ENCODE assay signal across 8 cellular contexts in genomic region chr6:12957321-12958051, GRCh38.
DNase-seq lines count a peak whose midpoint lies in the region; TF ChIP-seq lines count a peak whose summit lies in the region.

No MANE protein-coding gene starts in this region.

- peaks cover 79% of the 10 kb centered on the region for H3K27me3 ChIP-seq in HUES48 (ENCODE audit: control insufficient read depth, insufficient read depth, low read length)
- no peaks in the 10 kb centered on the region for H3K27me3 ChIP-seq in kidney epithelial cell (ENCODE audit: control insufficient read depth, insufficient read depth, low read length)

- H3K36me3 ChIP-seq in HUES48 (ENCODE audit: control insufficient read depth, insufficient read depth, low read length), result no peaks in the 10 kb centered on the region
- no peaks in the 10 kb centered on the region for H3K36me3 ChIP-seq in kidney epithelial cell (ENCODE audit: control insufficient read depth, insufficient read depth, low read length)

- H3K4me3 ChIP-seq in HUES48 (ENCODE audit: low read depth, low read length) (peak overlapping the region; percentile 59), coronary artery (peak overlapping the region; percentile 89), kidney epithelial cell (ENCODE audit: low read depth, low read length) (peak overlapping the region; percentile 62), skin epidermis (peak overlapping the region; percentile 41 to 67 (median 55))

- peaks cover 32% of the 10 kb centered on the region for H3K4me1 ChIP-seq in HUES48 (ENCODE audit: control insufficient read depth, insufficient read depth, low read length)

- peak in 13 of 14 donors; percentile 18 to 81 (median 64) for DNase-seq in C1 segment of cervical spinal cord (lab: John Stamatoyannopoulos, UW)
- peak; percentile 74 for DNase-seq in UCSD-AML1 (lab: John Stamatoyannopoulos, UW; ENCODE audit: unreplicated experiment)
- peak; percentile 76 for DNase-seq in coronary artery (ENCODE audit: low spot score)
- peak; percentile 35 for DNase-seq in kidney epithelial cell (ENCODE audit: low read depth)
- no peak for DNase-seq in SIG-M5 treated with dmso at 0.1 percent for 504 hours (lab: John Stamatoyannopoulos, UW; ENCODE audit: unreplicated experiment)
- DNase-seq in NCI-H2081 treated with DMSO at 0.1 percent for 48 hours (lab: John Stamatoyannopoulos, UW), result no peak

- no peak overlapping the region for H3K9ac ChIP-seq in HUES48 (ENCODE audit: low read depth, low read length)

- no peaks in the 10 kb centered on the region for H3K9me3 ChIP-seq in HUES48 (ENCODE audit: control insufficient read depth, insufficient read depth, low read length)

- peak overlapping the region; percentile 33 for H3K27ac ChIP-seq in HUES48 (ENCODE audit: low read depth, low read length)
- H3K27ac ChIP-seq in coronary artery, result peak overlapping the region; percentile 40 to 89
- peak overlapping the region in 20 of 21 experiments; percentile 31 to 86 (median 80) for H3K27ac ChIP-seq in skin epidermis

- TF ChIP-seq CTCF in coronary artery (IDR thresholded peaks at IDR 0.05) (no peak), kidney epithelial cell (IDR thresholded peaks at IDR 0.05; ENCODE audit: insufficient read depth, low read length, poor library complexity, severe bottlenecking) (peak; percentile 9)

Comparison
In these comparisons a context has a peak if more than half of its experiments do, and no peak if none do; other contexts are left out.
1. DNase-seq: peak in C1 segment of cervical spinal cord (13 of 14), UCSD-AML1 (single experiment), coronary artery (single experiment) and kidney epithelial cell (single experiment); none in SIG-M5 treated with dmso at 0.1 percent for 504 hours (single experiment) and NCI-H2081 treated with DMSO at 0.1 percent for 48 hours (single experiment).
2. Peak in every context shown above with its lines, with median percentiles within 50 percentile points of each other: H3K27ac ChIP-seq and H3K4me3 ChIP-seq.